22 cellular contexts compared by ENCODE assay signal in the genomic region with DNA sequence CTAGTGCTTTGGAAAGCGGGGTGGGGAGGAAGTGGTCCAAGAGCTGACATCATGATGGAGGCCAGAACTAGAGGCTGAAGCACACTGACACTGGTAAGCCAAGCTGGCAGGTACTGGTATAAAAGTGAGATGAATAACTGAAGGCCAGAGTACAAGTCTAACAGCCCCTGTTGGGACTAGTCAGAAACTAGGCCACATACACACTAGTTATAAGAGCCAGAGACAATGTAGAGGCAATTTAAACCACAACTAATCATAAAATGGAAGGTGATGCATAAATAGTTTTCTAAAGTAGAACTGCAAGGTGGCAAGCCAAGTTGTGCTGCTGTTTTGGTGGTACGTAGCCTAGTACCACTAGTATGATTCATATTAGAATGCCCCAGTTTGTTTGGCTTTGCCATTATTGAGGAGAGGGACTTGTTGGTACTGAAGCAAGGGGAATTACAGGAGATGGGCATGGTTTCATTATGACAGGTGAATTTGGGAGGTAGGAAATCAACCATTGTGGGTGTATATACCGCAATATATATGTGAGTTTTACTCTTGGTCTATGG. TPM values are rescaled to one million over a fixed set of nuclear protein-coding genes. Genes with fewer than 3 reads are reported as not detected.
"Had no signal": no experiment of that assay in that cellular context is flagged by ENCODE, and none has a peak within 500 bp of the region (broad histone marks: within the 10 kb centered on the region; RNA-seq: fewer than 3 reads in every experiment).

No MANE protein-coding gene starts in this region.

- DNase-seq: effector CD8-positive, alpha-beta T cell; foreskin melanocyte; head of caudate nucleus; kidney; left cardiac atrium; left ventricle myocardium inferior; lower lobe of right lung; mesendoderm; naive thymus-derived CD8-positive, alpha-beta T cell; posterior cingulate gyrus; spleen; stimulated activated CD4-positive, alpha-beta T cell treated with anti-CD3 and anti-CD28 coated beads, Interleukin-15, amount 100 ng/mL, for 24 hours; stimulated activated CD4-positive, alpha-beta T cell treated with anti-CD3 and anti-CD28 coated beads, Interleukin-1b, Interleukin-23, amount 100 ng/mL, for 48 hours; stimulated activated CD4-positive, alpha-beta T cell treated with anti-CD3 and anti-CD28 coated beads, Interleukin-4, amount 100 ng/mL, for 24 hours; stimulated activated naive CD4-positive, alpha-beta T cell; testis had no signal

- ATAC-seq: left cardiac atrium; lower lobe of right lung; naive thymus-derived CD8-positive, alpha-beta T cell; sciatic nerve had no signal

- H3K9me3 ChIP-seq: lower lobe of right lung, neutrophil, testis had no signal

- H3K27me3 ChIP-seq: hepatocyte, neutrophil, spleen, testis had no signal

- H3K4me3 ChIP-seq: coronary artery, hepatocyte, left ventricle myocardium inferior, lower lobe of right lung, spleen, testis had no signal

- FAIRE-seq: kidney had no signal

- H3K4me1 ChIP-seq: testis had no signal

- H3K36me3 ChIP-seq: left ventricle myocardium inferior, lower lobe of right lung, neutrophil had no signal

- H3K27ac Mint-ChIP-seq: naive thymus-derived CD8-positive, alpha-beta T cell; type B pancreatic cell had no signal

- H3K4me3 Mint-ChIP-seq: naive thymus-derived CD8-positive, alpha-beta T cell; type B pancreatic cell had no signal

- H3K27ac ChIP-seq: hepatocyte, left ventricle myocardium inferior, lower lobe of right lung, neutrophil, spleen, testis had no signal

- H3K27me3 Mint-ChIP-seq: naive thymus-derived CD8-positive, alpha-beta T cell; type B pancreatic cell had no signal

RNA-seq across cellular contexts. Expression of a gene that starts 57.6 kb away (rescaled TPM):
- total RNA-seq: naive thymus-derived CD8-positive, alpha-beta T cell; osteoblast had no signal
